Comparison of ENCODE assay signal across 21 cellular contexts in genomic region chr7:140289804-140290203, GRCh38.
DNase-seq lines count a peak whose midpoint lies in the region; ATAC-seq, FAIRE-seq and TF ChIP-seq lines count a peak whose summit lies in the region.
"Had no signal": no experiment of that assay in that cellular context is flagged by ENCODE, and none has a peak within 500 bp of the region (broad histone marks: within the 10 kb centered on the region; RNA-seq: fewer than 3 reads in every experiment).

No MANE protein-coding gene starts in this region.

- DNase-seq in activated effector memory CD4-positive, alpha-beta T cell treated with anti-CD3 and anti-CD28 coated beads, Interleukin-2, amount 50 U/mL, for 16 hours, result peak; percentile 22
- DNase-seq in activated effector memory CD4-positive, alpha-beta T cell treated with Interleukin-2 at 50 U/mL for 16 hours, result no peak
- no peak for DNase-seq in K562 (ENCODE audit: extremely low read depth in 1 of 4, low spot score in 3 of 4)
- peak; percentile 2 for DNase-seq in upper lobe of right lung
- DNase-seq in coronary artery (ENCODE audit: low spot score), result no peak
- DNase-seq: Caco-2; CD4-positive, CD25-positive, alpha-beta regulatory T cell; CD8-positive, alpha-beta T cell; DMS153; DND-41; GM23248; H7; HCEC 1CT had no signal

- H3K36me3 ChIP-seq in K562 (ENCODE audit: control insufficient read depth, insufficient read depth, low read length), result no peaks in the 10 kb centered on the region
- H3K36me3 ChIP-seq in upper lobe of right lung, result no peaks in the 10 kb centered on the region
- H3K36me3 ChIP-seq: BLaER1 had no signal

- no peak overlapping the region for H3K4me2 ChIP-seq in K562 (ENCODE audit: insufficient read depth, low read length)
- H3K4me2 ChIP-seq: BLaER1 had no signal

- no peak overlapping the region for H3K27ac ChIP-seq in K562 (ENCODE audit: extremely low read depth, low read depth, low read length)
- no peak overlapping the region for H3K27ac ChIP-seq in upper lobe of right lung
- H3K27ac ChIP-seq in coronary artery, result no peak overlapping the region
- H3K27ac ChIP-seq: 22Rv1, BLaER1, C4-2B, GM23248 had no signal

- no peaks in the 10 kb centered on the region for H4K20me1 ChIP-seq in K562 (replicated peaks; ENCODE audit: control insufficient read depth, insufficient read depth, low read length)
- H4K20me1 ChIP-seq: BLaER1 had no signal

- FAIRE-seq in K562 (lab: Jason Lieb, UNC), result no peak
- FAIRE-seq: A204.1, G401.6, GM12892, H1 had no signal

- H3K27me3 ChIP-seq in K562 (ENCODE audit: control insufficient read depth in 2 of 2, insufficient read depth in 2 of 2, low read length in 2 of 2) (peaks cover 2 to 10% of the 10 kb centered on the region in 2 experiments; a peak in 2 of 5 replicates), upper lobe of right lung (no peaks in the 10 kb centered on the region)
- H3K27me3 ChIP-seq: BLaER1 had no signal

- H3K9me3 ChIP-seq in K562 (replicated peaks; ENCODE audit: control insufficient read depth, insufficient read depth, low read depth, low read length) (no peaks in the 10 kb centered on the region), upper lobe of right lung (no peaks in the 10 kb centered on the region)
- H3K9me3 ChIP-seq: BLaER1, Caco-2 had no signal

- no peak overlapping the region for H3K9ac ChIP-seq in K562 (ENCODE audit: insufficient read depth in 1 of 2, low read depth in 2 of 2, low read length in 2 of 2)
- H3K9ac ChIP-seq: BLaER1, GM23248 had no signal

- H3K4me3 ChIP-seq in K562 (no peak overlapping the region), upper lobe of right lung (no peak overlapping the region), coronary artery (no peak overlapping the region)
- H3K4me3 ChIP-seq: BLaER1, GM23248 had no signal

- in situ Hi-C loops in K562 (cut with MboI), result no loop called here

- no peaks in the 10 kb centered on the region for H3K79me2 ChIP-seq in K562 (ENCODE audit: control insufficient read depth, insufficient read depth, low read length)

- CTCF ChIA-PET in K562 (lab: Yijun Ruan, JAX; ENCODE audit: low intra/inter-chr PET ratio), result no interaction called here

- TF ChIP-seq RAD21 in K562 (CRISPR knock-in tag; conservative IDR thresholded peaks at IDR 0.05 in 1 of 2, IDR thresholded peaks at IDR 0.05 in 1 of 2), result no peak

- BruUV-seq in K562 (replicated peaks; lab: Mats Ljungman, UMichigan), result no TSS peak

- no peak overlapping the region for H2AFZ ChIP-seq in K562 (ENCODE audit: low read depth, low read length)
- H2AFZ ChIP-seq: GM23248 had no signal

- intact Hi-C loops in K562 (cut with micrococcal nuclease), result no loop called here
- intact Hi-C loops in upper lobe of right lung (cut with DNase I), result no loop called here

- POLR2A ChIA-PET in K562 (lab: Yijun Ruan, JAX), result interaction anchor here (0.6 kb wide), 3 partner anchors 16 to 135 kb away, joined by 3 read pairs; no protein-coding TSS in a partner anchor

- 34% methylated on average over 6 of the region's 6 CpGs for WGBS in K562 (ENCODE audit: insufficient coverage, low coverage, missing lambda C conversion rate)

- TF ChIP-seq POLR2A in K562 (conservative IDR thresholded peaks at IDR 0.05), result no peak

- H3K4me1 ChIP-seq in K562 (replicated peaks in 1 of 2; ENCODE audit: control insufficient read depth in 2 of 2, insufficient read depth in 2 of 2, low read length in 2 of 2), result peaks cover 0 to 7% of the 10 kb centered on the region in 2 experiments; a peak in 1 of 5 replicates
- H3K4me1 ChIP-seq in upper lobe of right lung, result no peaks in the 10 kb centered on the region
- H3K4me1 ChIP-seq: BLaER1, Caco-2 had no signal

- TF ChIP-seq EP300 in K562 (IDR thresholded peaks at IDR 0.05; ENCODE audit: low read length), result no peak

- H3K9me1 ChIP-seq in K562 (ENCODE audit: control insufficient read depth, insufficient read depth, low read length), result no peaks in the 10 kb centered on the region

- TF ChIP-seq CTCF in K562 (IDR thresholded peaks at IDR 0.05 in 2 of 3, conservative IDR thresholded peaks at IDR 0.05 in 1 of 3; ENCODE audit: insufficient read depth in 2 of 3, low read depth in 1 of 3, low read length in 3 of 3), result no peak
- TF ChIP-seq CTCF in upper lobe of right lung (IDR thresholded peaks at IDR 0.05), result no peak
- TF ChIP-seq CTCF in coronary artery (IDR thresholded peaks at IDR 0.05), result no peak

- peak; percentile 55 for ATAC-seq in K562
- no peak for ATAC-seq in upper lobe of right lung
- no peak for ATAC-seq in HG03342 (IDR thresholded peaks at IDR 0.05; ENCODE audit: unreplicated experiment)
- ATAC-seq: CD8-positive, alpha-beta T cell had no signal

TF ChIP-seq in K562, 482 proteins besides CTCF, POLR2A, EP300 and RAD21:
- TF ChIP-seq ZNF436 (CRISPR knock-in tag; IDR thresholded peaks at IDR 0.05) (no peak), ZNF133 (CRISPR knock-in tag; IDR thresholded peaks at IDR 0.05) (no peak), NR2F6 (CRISPR knock-in tag; IDR thresholded peaks at IDR 0.05) (no peak), NRF1 (conservative IDR thresholded peaks at IDR 0.05 in 1 of 2, IDR thresholded peaks at IDR 0.05 in 1 of 2) (peak; percentile 57 to 59), TEAD2 (tag; IDR thresholded peaks at IDR 0.05) (no peak)
TF ChIP-seq in K562: peak in this region for 1.

Comparison
In these comparisons a context has a peak if more than half of its experiments do, and no peak if none do; other contexts are left out.
1. DNase-seq: peak in activated effector memory CD4-positive, alpha-beta T cell treated with anti-CD3 and anti-CD28 coated beads, Interleukin-2, amount 50 U/mL, for 16 hours (single experiment) and upper lobe of right lung (single experiment); none in activated effector memory CD4-positive, alpha-beta T cell treated with Interleukin-2 at 50 U/mL for 16 hours (single experiment), K562 (0 of 4) and coronary artery (single experiment).